In the genomic region with DNA sequence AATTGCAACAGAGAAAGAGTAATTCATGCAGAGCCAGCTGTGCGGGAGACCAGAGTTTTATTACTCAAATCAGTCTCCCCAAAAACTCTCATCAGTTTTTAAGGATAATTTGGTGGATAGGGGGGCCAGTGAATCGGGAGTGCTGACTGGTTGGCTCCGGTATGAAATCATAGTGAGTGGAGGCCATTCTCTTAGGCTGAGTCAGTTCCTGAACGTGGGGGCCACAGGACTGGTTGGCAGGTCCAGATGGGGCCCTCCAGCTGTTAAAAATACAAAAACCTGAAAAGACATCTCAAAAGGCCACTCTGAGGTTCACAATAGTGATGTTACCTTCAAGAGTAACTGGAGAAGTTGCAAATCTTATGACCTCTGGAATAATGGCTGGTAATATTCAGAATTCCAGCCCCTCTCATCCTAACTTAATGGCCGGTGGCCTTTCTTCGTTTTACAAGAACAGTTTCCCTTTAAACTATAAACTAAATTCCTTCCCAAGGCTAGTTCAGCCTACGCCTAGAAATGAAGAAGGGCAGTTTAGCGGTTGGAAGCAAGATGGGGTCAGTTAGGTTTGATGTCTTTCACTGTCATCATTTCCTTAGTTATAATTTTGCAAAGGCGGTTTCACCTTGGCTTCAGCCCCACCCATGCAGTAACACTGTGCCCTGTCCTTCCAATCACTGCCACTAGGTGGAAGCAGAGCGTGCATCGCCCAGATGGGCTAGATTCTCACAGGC, we compare ENCODE assay signal across 1 cellular context.
TF ChIP-seq lines count a peak whose summit lies in the region.

No MANE protein-coding gene starts in this region.

TF ChIP-seq in K562, 482 proteins besides CTCF, POLR2A, EP300 and RAD21 (continued from another document and continues in another):
- TF ChIP-seq, protein P1, sequence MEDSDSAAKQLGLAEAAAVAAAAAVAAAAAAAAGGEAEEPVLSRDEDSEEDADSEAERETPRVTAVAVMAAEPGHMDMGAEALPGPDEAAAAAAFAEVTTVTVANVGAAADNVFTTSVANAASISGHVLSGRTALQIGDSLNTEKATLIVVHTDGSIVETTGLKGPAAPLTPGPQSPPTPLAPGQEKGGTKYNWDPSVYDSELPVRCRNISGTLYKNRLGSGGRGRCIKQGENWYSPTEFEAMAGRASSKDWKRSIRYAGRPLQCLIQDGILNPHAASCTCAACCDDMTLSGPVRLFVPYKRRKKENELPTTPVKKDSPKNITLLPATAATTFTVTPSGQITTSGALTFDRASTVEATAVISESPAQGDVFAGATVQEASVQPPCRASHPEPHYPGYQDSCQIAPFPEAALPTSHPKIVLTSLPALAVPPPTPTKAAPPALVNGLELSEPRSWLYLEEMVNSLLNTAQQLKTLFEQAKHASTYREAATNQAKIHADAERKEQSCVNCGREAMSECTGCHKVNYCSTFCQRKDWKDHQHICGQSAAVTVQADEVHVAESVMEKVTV (CRISPR knock-in tag; IDR thresholded peaks at IDR 0.05): peak; percentile 4; the same call in 1 of the 2 replicates
- TF ChIP-seq ZNF584 (CRISPR knock-in tag; IDR thresholded peaks at IDR 0.05; ENCODE audit: low read depth) (peak; percentile 88), SIN3A (IDR thresholded peaks at IDR 0.05; ENCODE audit: borderline replicate concordance in 2 of 2, control insufficient read depth in 1 of 2, low read depth in 2 of 2, low read length in 2 of 2) (no peak), ELF1 (tag; IDR thresholded peaks at IDR 0.05) (0 out of 2 replicates have a peak, but pooled peaks have one; percentile 13), CTBP1 (IDR thresholded peaks at IDR 0.05; ENCODE audit: borderline replicate concordance) (no peak), ZNF384 (IDR thresholded peaks at IDR 0.05; ENCODE audit: low read depth, low read length) (no peak), ZNF561 (CRISPR knock-in tag; conservative IDR thresholded peaks at IDR 0.05) (peak; percentile 70; the same call in 1 of the 2 replicates), ATF1 (CRISPR knock-in tag; IDR thresholded peaks at IDR 0.05) (no peak), ATF1 (tag; IDR thresholded peaks at IDR 0.05) (0 out of 2 replicates have a peak, but pooled peaks have one; percentile 15), POU5F1 (IDR thresholded peaks at IDR 0.05; ENCODE audit: borderline replicate concordance, low read depth, low read length, partially characterized antibody) (no peak), ZNF175 (CRISPR knock-in tag; IDR thresholded peaks at IDR 0.05; ENCODE audit: low read depth) (peak; percentile 98), SP1 (CRISPR knock-in tag; IDR thresholded peaks at IDR 0.05) (peak; percentile 55), KLF16 (IDR thresholded peaks at IDR 0.05) (0 out of 2 replicates have a peak, but pooled peaks have one; percentile 34), NFRKB (IDR thresholded peaks at IDR 0.05; ENCODE audit: low read depth) (0 out of 2 replicates have a peak, but pooled peaks have one; percentile 28), SMAD4 (CRISPR knock-in tag; conservative IDR thresholded peaks at IDR 0.05) (peak; percentile 93), JUN (IDR thresholded peaks at IDR 0.05; ENCODE audit: borderline replicate concordance, low read depth, low read length) (peak; percentile 35; the same call in 1 of the 2 replicates), JUN (CRISPR knock-in tag; IDR thresholded peaks at IDR 0.05; ENCODE audit: borderline replicate concordance) (no peak), ZNF75A (CRISPR knock-in tag; IDR thresholded peaks at IDR 0.05) (no peak), BDP1 (IDR thresholded peaks at IDR 0.05; ENCODE audit: insufficient read depth, insufficient read length) (no peak), SMAD3 (CRISPR knock-in tag; conservative IDR thresholded peaks at IDR 0.05) (peak; percentile 86), POLR2G (IDR thresholded peaks at IDR 0.05; ENCODE audit: low read depth, low read length) (no peak), JUND (IDR thresholded peaks at IDR 0.05; ENCODE audit: borderline replicate concordance, low read depth, low read length) (no peak), JUND (tag; IDR thresholded peaks at IDR 0.05; ENCODE audit: borderline replicate concordance, low read depth, low read length) (peak; percentile 27; the same call in 1 of the 3 replicates), ZNF263 (CRISPR knock-in tag; IDR thresholded peaks at IDR 0.05; ENCODE audit: borderline replicate concordance) (no peak), PRPF4 (IDR thresholded peaks at IDR 0.05; ENCODE audit: insufficient read depth, low read depth, low read length, poor library complexity, severe bottlenecking) (no peak), ZZZ3 (IDR thresholded peaks at IDR 0.05) (no peak), TEAD1 (CRISPR knock-in tag; IDR thresholded peaks at IDR 0.05) (peak in 1 of 2 experiments; percentile 51; a peak in 1 of 4 replicates), MAZ (CRISPR knock-in tag; conservative IDR thresholded peaks at IDR 0.05 in 1 of 2, IDR thresholded peaks at IDR 0.05 in 1 of 2) (peak; percentile 62 to 67; a peak in 3 of 4 replicates)
- TF ChIP-seq, protein P2, sequence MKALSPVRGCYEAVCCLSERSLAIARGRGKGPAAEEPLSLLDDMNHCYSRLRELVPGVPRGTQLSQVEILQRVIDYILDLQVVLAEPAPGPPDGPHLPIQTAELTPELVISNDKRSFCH (CRISPR knock-in tag; IDR thresholded peaks at IDR 0.05): no peak
- TF ChIP-seq, protein P2 (tag; IDR thresholded peaks at IDR 0.05): 0 out of 2 replicates have a peak, but pooled peaks have one; percentile 30
- TF ChIP-seq, protein P3, sequence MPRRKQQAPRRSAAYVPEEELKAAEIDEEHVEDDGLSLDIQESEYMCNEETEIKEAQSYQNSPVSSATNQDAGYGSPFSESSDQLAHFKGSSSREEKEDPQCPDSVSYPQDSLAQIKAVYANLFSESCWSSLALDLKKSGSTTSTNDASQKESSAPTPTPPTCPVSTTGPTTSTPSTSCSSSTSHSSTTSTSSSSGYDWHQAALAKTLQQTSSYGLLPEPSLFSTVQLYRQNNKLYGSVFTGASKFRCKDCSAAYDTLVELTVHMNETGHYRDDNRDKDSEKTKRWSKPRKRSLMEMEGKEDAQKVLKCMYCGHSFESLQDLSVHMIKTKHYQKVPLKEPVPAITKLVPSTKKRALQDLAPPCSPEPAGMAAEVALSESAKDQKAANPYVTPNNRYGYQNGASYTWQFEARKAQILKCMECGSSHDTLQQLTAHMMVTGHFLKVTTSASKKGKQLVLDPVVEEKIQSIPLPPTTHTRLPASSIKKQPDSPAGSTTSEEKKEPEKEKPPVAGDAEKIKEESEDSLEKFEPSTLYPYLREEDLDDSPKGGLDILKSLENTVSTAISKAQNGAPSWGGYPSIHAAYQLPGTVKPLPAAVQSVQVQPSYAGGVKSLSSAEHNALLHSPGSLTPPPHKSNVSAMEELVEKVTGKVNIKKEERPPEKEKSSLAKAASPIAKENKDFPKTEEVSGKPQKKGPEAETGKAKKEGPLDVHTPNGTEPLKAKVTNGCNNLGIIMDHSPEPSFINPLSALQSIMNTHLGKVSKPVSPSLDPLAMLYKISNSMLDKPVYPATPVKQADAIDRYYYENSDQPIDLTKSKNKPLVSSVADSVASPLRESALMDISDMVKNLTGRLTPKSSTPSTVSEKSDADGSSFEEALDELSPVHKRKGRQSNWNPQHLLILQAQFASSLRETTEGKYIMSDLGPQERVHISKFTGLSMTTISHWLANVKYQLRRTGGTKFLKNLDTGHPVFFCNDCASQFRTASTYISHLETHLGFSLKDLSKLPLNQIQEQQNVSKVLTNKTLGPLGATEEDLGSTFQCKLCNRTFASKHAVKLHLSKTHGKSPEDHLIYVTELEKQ (CRISPR knock-in tag; IDR thresholded peaks at IDR 0.05): peak; percentile 16; the same call in 1 of the 2 replicates
- TF ChIP-seq, protein P4, sequence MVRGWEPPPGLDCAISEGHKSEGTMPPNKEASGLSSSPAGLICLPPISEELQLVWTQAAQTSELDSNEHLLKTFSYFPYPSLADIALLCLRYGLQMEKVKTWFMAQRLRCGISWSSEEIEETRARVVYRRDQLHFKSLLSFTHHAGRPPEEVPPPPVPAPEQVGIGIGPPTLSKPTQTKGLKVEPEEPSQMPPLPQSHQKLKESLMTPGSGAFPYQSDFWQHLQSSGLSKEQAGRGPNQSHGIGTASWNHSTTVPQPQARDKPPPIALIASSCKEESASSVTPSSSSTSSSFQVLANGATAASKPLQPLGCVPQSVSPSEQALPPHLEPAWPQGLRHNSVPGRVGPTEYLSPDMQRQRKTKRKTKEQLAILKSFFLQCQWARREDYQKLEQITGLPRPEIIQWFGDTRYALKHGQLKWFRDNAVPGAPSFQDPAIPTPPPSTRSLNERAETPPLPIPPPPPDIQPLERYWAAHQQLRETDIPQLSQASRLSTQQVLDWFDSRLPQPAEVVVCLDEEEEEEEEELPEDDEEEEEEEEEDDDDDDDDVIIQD (CRISPR knock-in tag; IDR thresholded peaks at IDR 0.05): no peak
- TF ChIP-seq, protein P5, sequence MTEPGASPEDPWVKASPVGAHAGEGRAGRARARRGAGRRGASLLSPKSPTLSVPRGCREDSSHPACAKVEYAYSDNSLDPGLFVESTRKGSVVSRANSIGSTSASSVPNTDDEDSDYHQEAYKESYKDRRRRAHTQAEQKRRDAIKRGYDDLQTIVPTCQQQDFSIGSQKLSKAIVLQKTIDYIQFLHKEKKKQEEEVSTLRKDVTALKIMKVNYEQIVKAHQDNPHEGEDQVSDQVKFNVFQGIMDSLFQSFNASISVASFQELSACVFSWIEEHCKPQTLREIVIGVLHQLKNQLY (CRISPR knock-in tag; conservative IDR thresholded peaks at IDR 0.05): no peak
- TF ChIP-seq, protein P6, sequence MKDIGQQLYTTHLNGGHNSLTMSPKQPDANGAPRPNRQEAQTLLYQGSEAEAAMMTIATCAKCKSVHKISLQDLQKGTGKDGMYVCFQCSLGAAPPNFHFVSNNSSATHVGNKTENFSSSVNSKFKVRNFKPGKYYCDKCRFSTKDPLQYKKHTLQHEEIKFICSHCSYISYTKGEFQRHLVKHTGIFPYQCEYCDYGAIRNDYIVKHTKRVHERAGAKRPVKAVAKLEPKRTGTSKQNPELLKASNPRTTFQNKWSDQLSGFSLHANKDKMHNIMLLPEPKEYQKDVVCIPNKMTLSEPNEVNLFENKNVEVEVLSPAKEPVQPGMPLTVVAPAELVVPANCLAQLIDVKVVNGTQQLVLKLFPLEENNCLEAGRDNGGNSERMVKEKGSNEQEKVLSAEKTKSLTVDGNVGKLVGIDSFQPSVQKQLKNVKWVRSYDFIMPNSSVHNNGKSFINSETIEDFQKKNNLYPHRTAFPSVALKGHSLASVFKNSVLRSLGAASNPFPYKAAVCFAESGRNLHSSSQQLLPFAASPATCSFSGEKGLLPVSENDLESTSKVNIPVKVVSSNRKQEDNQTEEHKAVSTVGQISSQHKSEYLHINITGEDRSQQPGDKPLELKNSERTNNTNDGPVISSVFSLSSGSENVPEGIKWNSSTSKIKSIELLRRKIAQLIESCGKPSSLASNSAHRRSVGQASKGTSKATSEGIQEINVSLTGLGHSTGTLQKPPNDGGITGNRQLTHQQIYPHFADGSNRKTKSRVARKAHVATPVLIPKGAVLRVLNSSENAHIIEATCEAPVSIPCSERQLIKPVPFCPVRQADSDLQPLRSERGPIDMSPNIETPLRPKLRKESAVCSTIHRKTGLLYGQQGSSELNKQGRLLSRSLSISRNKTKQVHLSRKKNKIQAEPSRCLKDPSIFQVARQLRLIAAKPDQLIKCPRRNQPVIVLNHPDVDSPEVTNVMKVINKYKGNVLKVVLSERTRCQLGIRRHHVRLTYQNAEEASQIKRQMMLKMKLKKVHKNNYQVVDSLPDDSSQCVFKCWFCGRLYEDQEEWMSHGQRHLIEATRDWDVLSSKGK (CRISPR knock-in tag; IDR thresholded peaks at IDR 0.05): no peak
- TF ChIP-seq, protein P7, sequence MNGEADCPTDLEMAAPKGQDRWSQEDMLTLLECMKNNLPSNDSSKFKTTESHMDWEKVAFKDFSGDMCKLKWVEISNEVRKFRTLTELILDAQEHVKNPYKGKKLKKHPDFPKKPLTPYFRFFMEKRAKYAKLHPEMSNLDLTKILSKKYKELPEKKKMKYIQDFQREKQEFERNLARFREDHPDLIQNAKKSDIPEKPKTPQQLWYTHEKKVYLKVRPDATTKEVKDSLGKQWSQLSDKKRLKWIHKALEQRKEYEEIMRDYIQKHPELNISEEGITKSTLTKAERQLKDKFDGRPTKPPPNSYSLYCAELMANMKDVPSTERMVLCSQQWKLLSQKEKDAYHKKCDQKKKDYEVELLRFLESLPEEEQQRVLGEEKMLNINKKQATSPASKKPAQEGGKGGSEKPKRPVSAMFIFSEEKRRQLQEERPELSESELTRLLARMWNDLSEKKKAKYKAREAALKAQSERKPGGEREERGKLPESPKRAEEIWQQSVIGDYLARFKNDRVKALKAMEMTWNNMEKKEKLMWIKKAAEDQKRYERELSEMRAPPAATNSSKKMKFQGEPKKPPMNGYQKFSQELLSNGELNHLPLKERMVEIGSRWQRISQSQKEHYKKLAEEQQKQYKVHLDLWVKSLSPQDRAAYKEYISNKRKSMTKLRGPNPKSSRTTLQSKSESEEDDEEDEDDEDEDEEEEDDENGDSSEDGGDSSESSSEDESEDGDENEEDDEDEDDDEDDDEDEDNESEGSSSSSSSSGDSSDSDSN (IDR thresholded peaks at IDR 0.05; ENCODE audit: borderline replicate concordance in 1 of 2, low read depth in 2 of 2, low read length in 2 of 2): no peak
- TF ChIP-seq, protein P8, sequence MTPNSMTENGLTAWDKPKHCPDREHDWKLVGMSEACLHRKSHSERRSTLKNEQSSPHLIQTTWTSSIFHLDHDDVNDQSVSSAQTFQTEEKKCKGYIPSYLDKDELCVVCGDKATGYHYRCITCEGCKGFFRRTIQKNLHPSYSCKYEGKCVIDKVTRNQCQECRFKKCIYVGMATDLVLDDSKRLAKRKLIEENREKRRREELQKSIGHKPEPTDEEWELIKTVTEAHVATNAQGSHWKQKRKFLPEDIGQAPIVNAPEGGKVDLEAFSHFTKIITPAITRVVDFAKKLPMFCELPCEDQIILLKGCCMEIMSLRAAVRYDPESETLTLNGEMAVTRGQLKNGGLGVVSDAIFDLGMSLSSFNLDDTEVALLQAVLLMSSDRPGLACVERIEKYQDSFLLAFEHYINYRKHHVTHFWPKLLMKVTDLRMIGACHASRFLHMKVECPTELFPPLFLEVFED (CRISPR knock-in tag; conservative IDR thresholded peaks at IDR 0.05): no peak
